ENCODE assay signal across 14 cellular contexts in the genomic region with DNA sequence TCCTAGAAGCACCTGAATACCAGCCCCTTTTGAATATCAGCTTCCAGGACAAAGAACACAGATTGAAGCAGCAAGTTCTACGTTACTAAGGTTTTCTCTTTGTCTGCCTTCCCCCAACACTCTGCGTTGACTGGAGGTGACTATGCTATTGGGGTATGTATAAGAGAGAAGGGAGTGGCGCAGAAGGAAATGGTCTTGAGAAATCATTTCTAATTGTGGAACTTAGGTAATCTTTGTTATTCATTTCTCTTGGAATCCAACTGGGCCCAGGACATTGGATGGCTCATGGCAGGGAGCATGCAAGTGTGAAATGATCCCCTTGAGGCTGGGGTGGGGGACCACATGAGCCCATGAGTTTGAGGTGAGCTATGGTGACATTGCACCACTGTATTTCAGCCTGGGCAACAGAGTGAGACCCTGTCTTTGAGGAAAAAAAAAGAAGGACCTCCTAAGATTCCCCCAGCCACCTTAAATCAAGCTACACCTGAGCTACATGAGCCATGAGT. TPM values are rescaled to one million over a fixed set of nuclear protein-coding genes. Genes with fewer than 3 reads are reported as not detected.
DNase-seq lines count a peak whose midpoint lies in the region; ATAC-seq, FAIRE-seq and TF ChIP-seq lines count a peak whose summit lies in the region.
"Had no signal": no experiment of that assay in that cellular context is flagged by ENCODE, and none has a peak within 500 bp of the region (broad histone marks: within the 10 kb centered on the region; RNA-seq: fewer than 3 reads in every experiment).

No MANE protein-coding gene starts in this region.

- H3K79me2 ChIP-seq in Karpas-422 (ENCODE audit: low read length): no peaks in the 10 kb centered on the region

- H3K9me3 ChIP-seq in esophagus (ENCODE audit: control insufficient read depth in 2 of 2, insufficient read depth in 1 of 2, low read depth in 1 of 2, low read length in 1 of 2) (no peaks in the 10 kb centered on the region), gastrocnemius medialis (no peaks in the 10 kb centered on the region), Karpas-422 (ENCODE audit: low read length) (no peaks in the 10 kb centered on the region)
- H3K9me3 ChIP-seq: thyroid gland had no signal

- H3K27ac Mint-ChIP-seq in immature natural killer cell: no peak overlapping the region
- H3K27ac Mint-ChIP-seq: effector memory CD8-positive, alpha-beta T cell had no signal

- 51 to 82% methylated on average over 3 of the region's 3 CpGs for WGBS in esophagus, 2 donors

- H3K36me3 Mint-ChIP-seq in immature natural killer cell: no peaks in the 10 kb centered on the region

- H4K20me1 ChIP-seq in Karpas-422 (ENCODE audit: insufficient read depth, low read depth, low read length): no peaks in the 10 kb centered on the region

- H3K4me1 ChIP-seq in esophagus (ENCODE audit: control insufficient read depth in 2 of 2, insufficient read depth in 2 of 2, low read length in 1 of 2): peaks cover 0 to 10% of the 10 kb centered on the region in 2 donors
- peaks cover 4 to 7% of the 10 kb centered on the region in 2 donors for H3K4me1 ChIP-seq in gastrocnemius medialis
- no peaks in the 10 kb centered on the region for H3K4me1 ChIP-seq in Karpas-422 (ENCODE audit: low read length)
- H3K4me1 ChIP-seq: thyroid gland had no signal

- H3K4me3 Mint-ChIP-seq in immature natural killer cell: no peak overlapping the region
- H3K4me3 Mint-ChIP-seq: effector memory CD8-positive, alpha-beta T cell had no signal

- intact Hi-C loops in gastrocnemius medialis (cut with DNase I; ENCODE audit: low total_unique reads): no loop called here

- H3K9me2 ChIP-seq in Karpas-422 (replicated peaks; ENCODE audit: insufficient read depth, low read length): no peaks in the 10 kb centered on the region

- FAIRE-seq in RCC 7860 (lab: Jason Lieb, UNC) (no peak), GM12892 (lab: Jason Lieb, UNC) (no peak)

- no peaks in the 10 kb centered on the region for H3K9me3 Mint-ChIP-seq in immature natural killer cell
- H3K9me3 Mint-ChIP-seq: effector memory CD8-positive, alpha-beta T cell had no signal

- peak overlapping the region; percentile 65 to 71 for H3K27ac ChIP-seq in esophagus (ENCODE audit: low read depth in 2 of 2, low read length in 1 of 2)
- H3K27ac ChIP-seq in gastrocnemius medialis: peak overlapping the region; percentile 53 to 79 (median 67)
- no peak overlapping the region for H3K27ac ChIP-seq in Karpas-422 (ENCODE audit: low read length)
- H3K27ac ChIP-seq: SK-N-MC, thyroid gland had no signal

- TF ChIP-seq POLR2A in gastrocnemius medialis (IDR thresholded peaks at IDR 0.05) (peak in 1 of 2 donors; percentile 44), GM12892 (IDR thresholded peaks at IDR 0.05; ENCODE audit: low read depth, low read length) (no peak)

- no peak overlapping the region for H3K9ac ChIP-seq in Karpas-422 (ENCODE audit: low read length)

- H3K27me3 Mint-ChIP-seq in immature natural killer cell (ENCODE audit: low read depth in 3 of 3): peaks cover 0 to 3% (median 2%) of the 10 kb centered on the region in 3 donors

- no peak overlapping the region for H3K4me3 ChIP-seq in esophagus (ENCODE audit: low read depth in 1 of 2, low read length in 2 of 2)
- H3K4me3 ChIP-seq in gastrocnemius medialis: no peak overlapping the region
- no peak overlapping the region for H3K4me3 ChIP-seq in Karpas-422 (ENCODE audit: low read length)
- H3K4me3 ChIP-seq: SK-N-MC, thyroid gland had no signal

- peak; percentile 92 to 94 for ATAC-seq in gastrocnemius medialis
- ATAC-seq: effector memory CD8-positive, alpha-beta T cell had no signal

- H3K36me3 ChIP-seq in esophagus (ENCODE audit: control insufficient read depth in 2 of 2, insufficient read depth in 2 of 2, low read length in 1 of 2) (no peaks in the 10 kb centered on the region), gastrocnemius medialis (no peaks in the 10 kb centered on the region), Karpas-422 (ENCODE audit: insufficient read depth, low read length) (no peaks in the 10 kb centered on the region)
- H3K36me3 ChIP-seq: thyroid gland had no signal

- H3K27me3 ChIP-seq in esophagus (ENCODE audit: control insufficient read depth in 1 of 2, insufficient read depth in 2 of 2, low read length in 2 of 2): no peaks in the 10 kb centered on the region
- no peaks in the 10 kb centered on the region for H3K27me3 ChIP-seq in gastrocnemius medialis
- H3K27me3 ChIP-seq in Karpas-422 (ENCODE audit: low read length): no peaks in the 10 kb centered on the region
- H3K27me3 ChIP-seq: thyroid gland had no signal

- no peaks in the 10 kb centered on the region for H3K4me1 Mint-ChIP-seq in immature natural killer cell

- no peak for TF ChIP-seq CTCF in gastrocnemius medialis (IDR thresholded peaks at IDR 0.05 in 4 of 5, conservative IDR thresholded peaks at IDR 0.05 in 1 of 5)

- H2AFZ ChIP-seq in Karpas-422 (ENCODE audit: low read length): no peak overlapping the region

- in situ Hi-C loops in gastrocnemius medialis (cut with MboI; ENCODE audit: low sequenced_read_pairs in 4 of 4): no loop called here

- no peak overlapping the region for H3K4me2 ChIP-seq in Karpas-422 (ENCODE audit: low read depth, low read length, poor library complexity, severe bottlenecking)

- DNase-seq in GM04503 (ENCODE audit: low read depth): peak; percentile 84
- peak; percentile 78 for DNase-seq in RCC 7860 (ENCODE audit: low spot score)
- peak in 1 of 2 donors; percentile 31 for DNase-seq in gastrocnemius medialis
- DNase-seq in immature natural killer cell: no peak
- no peak for DNase-seq in GM12892 (ENCODE audit: insufficient read length)
- no peak for DNase-seq in Karpas-422
- DNase-seq in NCI-H146 (lab: John Stamatoyannopoulos, UW): no peak
- DNase-seq: DND-41; effector memory CD8-positive, alpha-beta T cell; NCI-H1417 treated with DMSO at 0.1 percent for 48 hours; thyroid gland had no signal

RNA-seq across cellular contexts. Expression of a gene that starts 29.7 kb away (rescaled TPM):
- polyA plus RNA-seq in esophagus: 1 to 10 TPM; 4.0 to 4.7 TPM
- total RNA-seq in gastrocnemius medialis: under 1 TPM in 3 of 4 donors, not detected in 1; 0.05 to 0.29 (median 0.07) TPM
- polyA plus RNA-seq in immature natural killer cell: not detected
- not detected for polyA plus RNA-seq in GM12892 (2012; ENCODE audit: missing spikeins)
- not detected in 2 replicates for total RNA-seq in Karpas-422 (2014; rRNA removed; shearing (Covaris generic); ENCODE audit: low replicate concordance)
- total RNA-seq: mononuclear cell had no signal

Comparison
In these comparisons a context has a peak if more than half of its experiments do, and no peak if none do; other contexts are left out.
1. DNase-seq: peak in GM04503 (single experiment) and RCC 7860 (single experiment); none in immature natural killer cell (0 of 3), GM12892 (single experiment), Karpas-422 (single experiment) and NCI-H146 (single experiment).